In genomic region chr20:50286609-50287008, GRCh38 we compare ENCODE assay signal across 9 cellular contexts.
A peak's percentile ranks its signal among the peaks of the same experiment; 100 is the strongest.
DNase-seq lines count a peak whose midpoint lies in the region; ATAC-seq and TF ChIP-seq lines count a peak whose summit lies in the region.
"Had no signal": no experiment of that assay in that cellular context is flagged by ENCODE, and none has a peak within 500 bp of the region (broad histone marks: within the 10 kb centered on the region; RNA-seq: fewer than 3 reads in every experiment).

No MANE protein-coding gene starts in this region.

- H3K36me3 ChIP-seq in BLaER1 (no peaks in the 10 kb centered on the region), neural progenitor cell (no peaks in the 10 kb centered on the region)

- ATAC-seq in HG03175 (IDR thresholded peaks at IDR 0.05; ENCODE audit: unreplicated experiment) (peak; percentile 44), HG02571 (IDR thresholded peaks at IDR 0.05; ENCODE audit: unreplicated experiment) (no peak), HG02938 (IDR thresholded peaks at IDR 0.05; ENCODE audit: unreplicated experiment) (no peak)

- H3K4me1 Mint-ChIP-seq in neural progenitor cell: peaks cover 28% of the 10 kb centered on the region
- H3K4me1 Mint-ChIP-seq: activated naive CD4-positive, alpha-beta T cell treated with anti-CD3 and anti-CD28 coated beads, Interleukin-2, amount 50 U/mL, for 24 hours had no signal

- H3K4me3 Mint-ChIP-seq in neural progenitor cell: no peak overlapping the region
- H3K4me3 Mint-ChIP-seq: activated naive CD4-positive, alpha-beta T cell treated with anti-CD3 and anti-CD28 coated beads, Interleukin-2, amount 50 U/mL, for 24 hours had no signal

- H3K4me1 ChIP-seq in BLaER1: peaks cover 35% of the 10 kb centered on the region
- peaks cover 8% of the 10 kb centered on the region for H3K4me1 ChIP-seq in neural progenitor cell

- H4K20me1 ChIP-seq in BLaER1 (peaks cover 20% of the 10 kb centered on the region), neural progenitor cell (ENCODE audit: low read depth) (no peaks in the 10 kb centered on the region)

- no peak for TF ChIP-seq CTCF in neural progenitor cell (IDR thresholded peaks at IDR 0.05)

- H3K4me3 ChIP-seq in BLaER1 (no peak overlapping the region), neural progenitor cell (no peak overlapping the region)

- peaks cover 3% of the 10 kb centered on the region; the same call in 1 of the 2 replicates for H3K27me3 ChIP-seq in BLaER1
- no peaks in the 10 kb centered on the region for H3K27me3 ChIP-seq in neural progenitor cell

- no peak overlapping the region for H3K27ac Mint-ChIP-seq in neural progenitor cell
- H3K27ac Mint-ChIP-seq: activated naive CD4-positive, alpha-beta T cell treated with anti-CD3 and anti-CD28 coated beads, Interleukin-2, amount 50 U/mL, for 24 hours had no signal

- peaks cover 6% of the 10 kb centered on the region for H3F3A ChIP-seq in neural progenitor cell (ENCODE audit: low read depth)

- H3K9me3 ChIP-seq in BLaER1 (no peaks in the 10 kb centered on the region), neural progenitor cell (ENCODE audit: low read depth) (no peaks in the 10 kb centered on the region)

- H3K9me3 Mint-ChIP-seq in neural progenitor cell: no peaks in the 10 kb centered on the region
- H3K9me3 Mint-ChIP-seq: activated naive CD4-positive, alpha-beta T cell treated with anti-CD3 and anti-CD28 coated beads, Interleukin-2, amount 50 U/mL, for 24 hours had no signal

- H3K27ac ChIP-seq in BLaER1 (no peak overlapping the region), cingulate gyrus (ENCODE audit: low read depth, low read length) (peak overlapping the region; percentile 65), neural progenitor cell (no peak overlapping the region)

- DNase-seq in neural progenitor cell (ENCODE audit: low spot score): no peak
- DNase-seq in NCI-H526 treated with DMSO at 0.1 percent for 48 hours (lab: John Stamatoyannopoulos, UW): no peak
- DNase-seq in NCI-H2171 (lab: John Stamatoyannopoulos, UW): no peak

- peaks cover 8% of the 10 kb centered on the region for H3K27me3 Mint-ChIP-seq in neural progenitor cell (ENCODE audit: insufficient read depth, low read depth)
- H3K27me3 Mint-ChIP-seq: activated naive CD4-positive, alpha-beta T cell treated with anti-CD3 and anti-CD28 coated beads, Interleukin-2, amount 50 U/mL, for 24 hours had no signal

- H3K4me2 ChIP-seq in BLaER1: peak overlapping the region; percentile 91
- H3K4me2 ChIP-seq in neural progenitor cell: no peak overlapping the region

- H2AFZ ChIP-seq in neural progenitor cell (replicated peaks): peak overlapping the region; percentile 79

- H3K9ac ChIP-seq in BLaER1: no peak overlapping the region
- H3K9ac ChIP-seq in neural progenitor cell: no peak overlapping the region

- H3K79me2 ChIP-seq in neural progenitor cell (ENCODE audit: low read depth): no peaks in the 10 kb centered on the region

- H3K36me3 Mint-ChIP-seq in neural progenitor cell: no peaks in the 10 kb centered on the region
- H3K36me3 Mint-ChIP-seq: activated naive CD4-positive, alpha-beta T cell treated with anti-CD3 and anti-CD28 coated beads, Interleukin-2, amount 50 U/mL, for 24 hours had no signal
